ENCODE assay signal across 11 cellular contexts in genomic region chr15:58951388-58952060, GRCh38. TPM values are rescaled to one million over a fixed set of nuclear protein-coding genes. Genes with fewer than 3 reads are reported as not detected.
DNase-seq lines count a peak whose midpoint lies in the region; ATAC-seq and TF ChIP-seq lines count a peak whose summit lies in the region.
"Had no signal": no experiment of that assay in that cellular context is flagged by ENCODE, and none has a peak within 500 bp of the region (broad histone marks: within the 10 kb centered on the region; RNA-seq: fewer than 3 reads in every experiment).

No MANE protein-coding gene starts in this region.

- no peaks in the 10 kb centered on the region for H3K9me3 ChIP-seq in left lung

- TF ChIP-seq CTCF in left lung (IDR thresholded peaks at IDR 0.05): no peak

- ATAC-seq in left lung (peak; percentile 75), GM21390 (IDR thresholded peaks at IDR 0.05; ENCODE audit: unreplicated experiment) (no peak), HG03565 (IDR thresholded peaks at IDR 0.05; ENCODE audit: unreplicated experiment) (no peak), HG03139 (IDR thresholded peaks at IDR 0.05; ENCODE audit: unreplicated experiment) (no peak)
- ATAC-seq: CD8-positive, alpha-beta T cell had no signal

- H3K36me3 ChIP-seq in left lung: no peaks in the 10 kb centered on the region

- H3K4me1 ChIP-seq in left lung: no peaks in the 10 kb centered on the region

- H3K27ac ChIP-seq in left lung: no peak overlapping the region

- intact Hi-C loops in left lung (cut with DNase I): no loop called here

- DNase-seq in AG08395 (ENCODE audit: low spot score): peak; percentile 72
- peak; percentile 90 for DNase-seq in HT-29 (ENCODE audit: low spot score)
- peak; percentile 68 for DNase-seq in amniotic epithelial cell (ENCODE audit: low read depth)
- DNase-seq in left lung: no peak
- no peak for DNase-seq in GOT3 (lab: John Stamatoyannopoulos, UW)
- DNase-seq: CD8-positive, alpha-beta T cell; endodermal cell; SW 1271 had no signal

- H3K27me3 ChIP-seq in left lung: no peaks in the 10 kb centered on the region

- H3K4me3 ChIP-seq in left lung: no peak overlapping the region

RNA-seq across cellular contexts. Expression of gene SLTM, which starts 18.0 kb away (rescaled TPM):
- total RNA-seq in HT-29 (2014; rRNA removed; shearing (Covaris generic)): 92.9 and 104 TPM in 2 replicates
- total RNA-seq in left lung: 10 to 100 TPM; 57.4 to 87.7 TPM

RNA-seq across cellular contexts. Expression of gene RNF111, which starts 35.9 kb away (rescaled TPM):
- total RNA-seq in HT-29 (2014; rRNA removed; shearing (Covaris generic)): 12.7 and 12.9 TPM in 2 replicates
- 10 to 100 TPM; 34.1 to 38.9 TPM for total RNA-seq in left lung

Comparison
In these comparisons a context has a peak if more than half of its experiments do, and no peak if none do; other contexts are left out.
1. DNase-seq: peak in AG08395 (single experiment), HT-29 (single experiment) and amniotic epithelial cell (single experiment); none in left lung (0 of 2) and GOT3 (single experiment).